1 cellular context compared by ENCODE assay signal in the genomic region with DNA sequence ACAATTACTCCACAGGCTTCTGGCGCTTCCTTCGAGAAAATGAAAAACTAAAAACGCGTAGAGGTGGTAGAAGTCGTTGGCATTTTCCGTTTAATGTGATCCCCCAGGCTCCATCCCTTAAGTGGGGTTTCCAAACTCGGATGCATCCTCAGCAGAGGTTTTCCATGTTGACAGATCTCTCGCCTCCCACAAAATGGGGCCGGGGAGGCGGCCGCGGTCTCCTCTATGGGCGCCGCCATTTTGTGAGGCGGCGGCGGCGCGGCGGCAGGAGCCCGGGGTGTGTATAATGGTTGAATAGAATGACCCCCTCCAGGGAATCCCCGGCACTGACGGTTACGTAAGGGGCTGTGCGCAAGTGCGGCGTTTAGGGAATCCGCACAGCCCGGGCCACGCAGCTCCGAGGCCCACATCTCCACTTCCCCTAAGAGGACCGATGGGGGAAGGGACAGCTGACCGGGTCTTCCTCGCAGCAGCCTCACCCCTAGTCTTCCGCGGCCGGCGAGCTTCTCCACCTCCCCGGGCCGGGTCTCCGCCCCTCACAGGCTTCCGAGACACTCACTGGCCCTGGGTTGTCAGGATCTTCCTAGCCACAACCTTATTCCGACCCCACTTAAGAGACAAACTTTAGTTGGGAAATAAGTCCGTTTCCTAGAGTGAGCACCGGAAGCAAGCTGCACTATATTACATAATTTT.
TF ChIP-seq lines count a peak whose summit lies in the region.

No MANE protein-coding gene starts in this region.

TF ChIP-seq in H1, 55 proteins besides CTCF, POLR2A, EP300 and RAD21:
- TF ChIP-seq SRF (IDR thresholded peaks at IDR 0.05; ENCODE audit: low read depth, low read length) (no peak), FOSL1 (IDR thresholded peaks at IDR 0.05; ENCODE audit: insufficient read depth, low read depth, low read length) (no peak), ATF3 (IDR thresholded peaks at IDR 0.05; ENCODE audit: insufficient read depth, low read depth, low read length) (no peak), KDM4A (IDR thresholded peaks at IDR 0.05; ENCODE audit: low read depth, low read length, severe bottlenecking) (no peak), RXRA (IDR thresholded peaks at IDR 0.05; ENCODE audit: insufficient read depth, low read depth, low read length) (0 out of 2 replicates have a peak, but pooled peaks have one; percentile 66), CHD2 (IDR thresholded peaks at IDR 0.05; ENCODE audit: low read length) (peak; percentile 58), SIRT6 (IDR thresholded peaks at IDR 0.05; ENCODE audit: low read length) (no peak), CEBPB (IDR thresholded peaks at IDR 0.05; ENCODE audit: low read depth, low read length) (peak; percentile 59), PHF8 (conservative IDR thresholded peaks at IDR 0.05; ENCODE audit: low read depth, low read length) (peak; percentile 64), EGR1 (IDR thresholded peaks at IDR 0.05; ENCODE audit: borderline replicate concordance, low read depth, low read length) (0 out of 2 replicates have a peak, but pooled peaks have one; percentile 41), CHD7 (IDR thresholded peaks at IDR 0.05; ENCODE audit: insufficient replicate concordance, low read length) (no peak), E2F6 (IDR thresholded peaks at IDR 0.05) (no peak), EZH2 (IDR thresholded peaks at IDR 0.05; ENCODE audit: low read depth, low read length, severe bottlenecking) (no peak), JUND (IDR thresholded peaks at IDR 0.05; ENCODE audit: low read length) (no peak), RFX5 (IDR thresholded peaks at IDR 0.05; ENCODE audit: borderline replicate concordance, low read depth, low read length) (no peak), TBP (IDR thresholded peaks at IDR 0.05; ENCODE audit: low read depth, low read length) (peak; percentile 93), ATF2 (IDR thresholded peaks at IDR 0.05; ENCODE audit: low read length) (peak; percentile 49; the same call in 1 of the 2 replicates), SP1 (IDR thresholded peaks at IDR 0.05; ENCODE audit: low read depth, low read length) (peak; percentile 85), POLR2AphosphoS5 (IDR thresholded peaks at IDR 0.05; ENCODE audit: low read depth, low read length) (peak; percentile 83), RBBP5 (IDR thresholded peaks at IDR 0.05; ENCODE audit: borderline replicate concordance, low read depth, low read length) (peak; percentile 82; the same call in 1 of the 2 replicates), CHD1 (IDR thresholded peaks at IDR 0.05; ENCODE audit: low read depth, low read length) (no peak), TCF12 (IDR thresholded peaks at IDR 0.05; ENCODE audit: low read depth, low read length) (peak; percentile 73), CREB1 (IDR thresholded peaks at IDR 0.05) (peak; percentile 76), SP4 (IDR thresholded peaks at IDR 0.05; ENCODE audit: low read length) (no peak), SAP30 (IDR thresholded peaks at IDR 0.05; ENCODE audit: insufficient read depth, insufficient replicate concordance, low read length) (peak; percentile 87), ZNF274 (IDR thresholded peaks at IDR 0.05; ENCODE audit: borderline replicate concordance, extremely low read depth, low read length) (no peak), TEAD4 (IDR thresholded peaks at IDR 0.05; ENCODE audit: low read depth, low read length) (peak; percentile 89), MAFK (IDR thresholded peaks at IDR 0.05; ENCODE audit: low read depth, low read length) (no peak), JUN (IDR thresholded peaks at IDR 0.05; ENCODE audit: low read depth, low read length) (no peak), BCL11A (IDR thresholded peaks at IDR 0.05; ENCODE audit: low read depth in 2 of 2, low read length in 2 of 2) (no peak), ASH2L (IDR thresholded peaks at IDR 0.05; ENCODE audit: low read length) (peak; percentile 92), POU5F1 (IDR thresholded peaks at IDR 0.05; ENCODE audit: low read depth, low read length) (no peak), SUZ12 (IDR thresholded peaks at IDR 0.05; ENCODE audit: low read length) (peak; percentile 48; the same call in 1 of the 2 replicates), BRCA1 (IDR thresholded peaks at IDR 0.05; ENCODE audit: low read depth, low read length) (no peak), TAF7 (optimal IDR thresholded peaks at IDR 0.05; ENCODE audit: borderline replicate concordance, low read depth, low read length) (peak; percentile 72), SIN3A (conservative IDR thresholded peaks at IDR 0.05 in 1 of 2, IDR thresholded peaks at IDR 0.05 in 1 of 2; ENCODE audit: low read depth in 1 of 2, low read length in 2 of 2) (peak; percentile 40 to 88; a peak in 2 of 4 replicates), SP2 (IDR thresholded peaks at IDR 0.05; ENCODE audit: low read length) (no peak), HDAC2 (IDR thresholded peaks at IDR 0.05; ENCODE audit: borderline replicate concordance in 1 of 2, low read depth in 2 of 2, low read length in 2 of 2) (no peak; a peak in 2 of 4 replicates), YY1 (IDR thresholded peaks at IDR 0.05; ENCODE audit: low read depth, low read length) (peak; percentile 99), CBX5 (IDR thresholded peaks at IDR 0.05; ENCODE audit: low read depth, low read length) (no peak), NANOG (IDR thresholded peaks at IDR 0.05; ENCODE audit: insufficient read depth, low read depth, low read length, poor library complexity, severe bottlenecking) (peak; percentile 62), BACH1 (IDR thresholded peaks at IDR 0.05; ENCODE audit: low read length) (peak; percentile 61; the same call in 1 of the 2 replicates), GABPA (IDR thresholded peaks at IDR 0.05; ENCODE audit: borderline replicate concordance, insufficient read depth, low read length) (no peak), MAX (IDR thresholded peaks at IDR 0.05) (peak; percentile 80), SIX5 (IDR thresholded peaks at IDR 0.05; ENCODE audit: low read depth, low read length) (no peak), CBX8 (IDR thresholded peaks at IDR 0.05; ENCODE audit: borderline replicate concordance, low read depth, low read length) (no peak), GTF2F1 (IDR thresholded peaks at IDR 0.05; ENCODE audit: borderline replicate concordance, low read depth, low read length) (0 out of 2 replicates have a peak, but pooled peaks have one; percentile 37), TAF1 (IDR thresholded peaks at IDR 0.05; ENCODE audit: low read depth, low read length) (peak; percentile 95)
- TF ChIP-seq, protein P1, sequence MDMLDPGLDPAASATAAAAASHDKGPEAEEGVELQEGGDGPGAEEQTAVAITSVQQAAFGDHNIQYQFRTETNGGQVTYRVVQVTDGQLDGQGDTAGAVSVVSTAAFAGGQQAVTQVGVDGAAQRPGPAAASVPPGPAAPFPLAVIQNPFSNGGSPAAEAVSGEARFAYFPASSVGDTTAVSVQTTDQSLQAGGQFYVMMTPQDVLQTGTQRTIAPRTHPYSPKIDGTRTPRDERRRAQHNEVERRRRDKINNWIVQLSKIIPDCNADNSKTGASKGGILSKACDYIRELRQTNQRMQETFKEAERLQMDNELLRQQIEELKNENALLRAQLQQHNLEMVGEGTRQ (IDR thresholded peaks at IDR 0.05; ENCODE audit: low read length) = no peak
